In the genomic region with DNA sequence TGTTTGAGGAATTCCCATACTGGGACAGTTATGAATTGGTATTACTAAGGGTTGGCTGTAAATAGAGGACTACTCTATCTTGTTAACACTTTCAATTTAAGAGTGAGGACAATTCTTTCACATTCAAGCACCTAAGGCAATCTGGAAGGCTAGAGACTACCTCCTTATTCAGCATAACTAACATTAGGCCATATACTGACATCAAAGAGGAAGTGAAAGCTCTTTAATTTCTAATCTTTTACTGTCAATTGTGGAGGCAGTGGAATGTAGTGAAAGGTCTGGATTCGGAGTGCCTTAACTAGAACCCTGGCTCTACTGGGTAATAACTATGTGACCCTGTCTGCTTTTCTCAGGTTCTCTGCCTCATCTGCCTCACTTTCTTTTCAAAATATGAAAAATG, we compare ENCODE assay signal across 27 cellular contexts.
DNase-seq lines count a peak whose midpoint lies in the region; ATAC-seq lines count a peak whose summit lies in the region.
"Had no signal": no experiment of that assay in that cellular context is flagged by ENCODE, and none has a peak within 500 bp of the region (broad histone marks: within the 10 kb centered on the region; RNA-seq: fewer than 3 reads in every experiment).

No MANE protein-coding gene starts in this region.

- no peaks in the 10 kb centered on the region for H3K36me3 Mint-ChIP-seq in T-helper 2 cell treated with Interferon-gamma antibody and Interleukin-4, amounts not matched to agents 5 μg/mL and 100 μg/mL, for 36 hours (ENCODE audit: low read depth)
- H3K36me3 Mint-ChIP-seq: IgD-negative memory B cell, immature natural killer cell had no signal

- no peaks in the 10 kb centered on the region for H3K4me1 Mint-ChIP-seq in T-helper 2 cell treated with Interferon-gamma antibody and Interleukin-4, amounts not matched to agents 5 μg/mL and 100 μg/mL, for 36 hours (ENCODE audit: low read depth)
- H3K4me1 Mint-ChIP-seq: central memory CD8-positive, alpha-beta T cell; IgD-negative memory B cell; immature natural killer cell had no signal

- peak; percentile 72 for ATAC-seq in GM18499 (IDR thresholded peaks at IDR 0.05; ENCODE audit: insufficient read depth, unreplicated experiment)
- peak; percentile 73 for ATAC-seq in GM21576 (IDR thresholded peaks at IDR 0.05; ENCODE audit: unreplicated experiment)
- ATAC-seq in HG03469 (IDR thresholded peaks at IDR 0.05; ENCODE audit: unreplicated experiment): peak; percentile 58
- ATAC-seq: A549; left colon; stimulated activated naive CD8-positive, alpha-beta T cell treated with anti-CD3 and anti-CD28 coated beads, Interleukin-15, Interleukin-2, amounts not matched to agents 100 U/mL and 50 U/mL, for 24 hours had no signal

- H3K4me3 Mint-ChIP-seq in T-helper 2 cell treated with Interferon-gamma antibody and Interleukin-4, amounts not matched to agents 5 μg/mL and 100 μg/mL, for 36 hours: no peak overlapping the region
- H3K4me3 Mint-ChIP-seq: CD4-positive, alpha-beta T cell; central memory CD8-positive, alpha-beta T cell; dendritic cell treated with granulocyte-macrophage colony-stimulating factor and Interleukin-4, amounts not matched to agents 40 ng/mL and 50 ng/mL, for 4 days; IgD-negative memory B cell; immature natural killer cell had no signal

- H3K9me3 Mint-ChIP-seq in T-helper 2 cell treated with Interferon-gamma antibody and Interleukin-4, amounts not matched to agents 5 μg/mL and 100 μg/mL, for 36 hours: no peaks in the 10 kb centered on the region
- H3K9me3 Mint-ChIP-seq: CD4-positive, alpha-beta T cell; central memory CD8-positive, alpha-beta T cell; dendritic cell treated with granulocyte-macrophage colony-stimulating factor and Interleukin-4, amounts not matched to agents 40 ng/mL and 50 ng/mL, for 4 days; IgD-negative memory B cell had no signal

- DNase-seq in NOMO-1 treated with dmso at 0.1 percent for 144 hours (lab: John Stamatoyannopoulos, UW; ENCODE audit: unreplicated experiment): peak; percentile 9
- no peak for DNase-seq in substantia nigra (lab: John Stamatoyannopoulos, UW)
- DNase-seq in effector CD8-positive, alpha-beta T cell (lab: John Stamatoyannopoulos, UW): no peak
- DNase-seq in NCI-H446 treated with DMSO at 0.1 percent for 48 hours (lab: John Stamatoyannopoulos, UW): no peak
- no peak for DNase-seq in T-helper 2 cell treated with Interferon-gamma antibody and Interleukin-4, amounts not matched to agents 5 μg/mL and 100 μg/mL, for 36 hours (ENCODE audit: low spot score)
- DNase-seq: activated CD4-positive, alpha-beta T cell treated with anti-CD3 and anti-CD28 coated beads for 4 hours; activated T-cell treated with anti-CD3 and anti-CD28 coated beads, Interleukin-2, amount 50 U/mL, for 48 hours; AML-193; CD4-positive, alpha-beta T cell; GM23248; immature natural killer cell; left colon; NCI-H1417 treated with DMSO at 0.1 percent for 48 hours; NCI-H2081; NCI-H345; NCI-H748 treated with DMSO at 0.1 percent for 48 hours; ovary; stimulated activated naive CD8-positive, alpha-beta T cell treated with anti-CD3 and anti-CD28 coated beads, Interleukin-15, Interleukin-2, amounts not matched to agents 100 U/mL and 50 U/mL, for 24 hours had no signal

- H3K27me3 Mint-ChIP-seq in T-helper 2 cell treated with Interferon-gamma antibody and Interleukin-4, amounts not matched to agents 5 μg/mL and 100 μg/mL, for 36 hours (ENCODE audit: low read depth): no peaks in the 10 kb centered on the region
- H3K27me3 Mint-ChIP-seq: CD4-positive, alpha-beta T cell; central memory CD8-positive, alpha-beta T cell; dendritic cell treated with granulocyte-macrophage colony-stimulating factor and Interleukin-4, amounts not matched to agents 40 ng/mL and 50 ng/mL, for 4 days; IgD-negative memory B cell had no signal

- no peak overlapping the region for H3K27ac Mint-ChIP-seq in T-helper 2 cell treated with Interferon-gamma antibody and Interleukin-4, amounts not matched to agents 5 μg/mL and 100 μg/mL, for 36 hours
- H3K27ac Mint-ChIP-seq: CD4-positive, alpha-beta T cell; dendritic cell treated with granulocyte-macrophage colony-stimulating factor and Interleukin-4, amounts not matched to agents 40 ng/mL and 50 ng/mL, for 4 days; IgD-negative memory B cell; immature natural killer cell had no signal

- no peak overlapping the region for H3K27ac ChIP-seq in substantia nigra (ENCODE audit: low read depth, low read length, poor library complexity, severe bottlenecking)
- H3K27ac ChIP-seq: A549, GM23248, hepatocyte, ovary, vagina had no signal
